ENCODE assay signal across 24 cellular contexts in the genomic region with DNA sequence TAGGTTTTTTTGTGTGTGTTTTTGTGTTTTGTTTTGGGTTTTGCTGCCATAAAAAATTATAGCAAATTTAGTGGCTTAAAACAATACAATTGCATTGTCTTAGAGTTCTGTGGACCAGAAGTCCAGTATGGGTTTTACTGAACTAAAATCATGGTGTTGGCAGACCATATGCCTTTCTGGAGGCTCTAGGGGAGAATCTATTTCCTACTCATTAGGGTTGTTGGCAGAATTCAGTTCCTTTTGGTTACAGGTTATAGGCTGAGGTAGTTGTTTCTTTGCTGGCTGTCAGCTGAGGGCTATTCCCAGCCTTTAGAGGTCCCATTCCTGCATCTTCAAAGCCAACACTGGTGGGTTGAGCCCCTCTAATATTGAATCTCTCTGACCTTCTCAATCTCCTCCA.
"Had no signal": no experiment of that assay in that cellular context is flagged by ENCODE, and none has a peak within 500 bp of the region (broad histone marks: within the 10 kb centered on the region; RNA-seq: fewer than 3 reads in every experiment).

No MANE protein-coding gene starts in this region.

- H3K9ac ChIP-seq: neural progenitor cell had no signal

- H3K4me2 ChIP-seq: neural progenitor cell, smooth muscle cell had no signal

- H3K36me3 ChIP-seq: esophagus squamous epithelium, gastrocnemius medialis, neural progenitor cell, prostate gland, right atrium auricular region, suprapubic skin, transverse colon, upper lobe of right lung, uterus had no signal

- DNase-seq: dermis blood vessel endothelial cell; effector memory CD8-positive, alpha-beta T cell; erythroblast; esophagus squamous epithelium; gastrocnemius medialis; head of caudate nucleus; mesenchymal stem cell; naive thymus-derived CD4-positive, alpha-beta T cell; stimulated activated CD4-positive, alpha-beta T cell treated with anti-CD3 and anti-CD28 coated beads, Interleukin-12 subunit alpha, Interleukin-12 subunit beta, amount 100 ng/mL, for 4 hours; stimulated activated CD4-positive, alpha-beta T cell treated with anti-CD3 and anti-CD28 coated beads, Interleukin-1b, Interleukin-23, amount 100 ng/mL, for 48 hours; stimulated activated CD4-positive, alpha-beta T cell treated with anti-CD3 and anti-CD28 coated beads, Interleukin-4, amount 100 ng/mL, for 1 hour; stimulated activated CD8-positive, alpha-beta memory T cell treated with anti-CD3 and anti-CD28 coated beads, Interleukin-4, amount 100 ng/mL, for 48 hours; stimulated activated naive CD4-positive, alpha-beta T cell; stimulated activated naive CD8-positive, alpha-beta T cell treated with anti-CD3 and anti-CD28 coated beads, Interleukin-15, amount 100 ng/mL, for 72 hours; transverse colon; upper lobe of right lung; uterus had no signal

- H3K27ac ChIP-seq: coronary artery, esophagus squamous epithelium, gastrocnemius medialis, neural progenitor cell, prostate gland, suprapubic skin, transverse colon, upper lobe of right lung, uterus had no signal

- H3K27me3 ChIP-seq: esophagus squamous epithelium, gastrocnemius medialis, neural progenitor cell, right atrium auricular region, suprapubic skin, transverse colon, upper lobe of right lung, uterus had no signal

- H3K4me3 ChIP-seq: esophagus squamous epithelium, gastrocnemius medialis, lung, neural progenitor cell, prostate gland, right atrium auricular region, smooth muscle cell, suprapubic skin, transverse colon, upper lobe of right lung, uterus had no signal

- H2AFZ ChIP-seq: neural progenitor cell had no signal

- H3K4me1 ChIP-seq: esophagus squamous epithelium, gastrocnemius medialis, neural progenitor cell, prostate gland, right atrium auricular region, suprapubic skin, transverse colon, upper lobe of right lung, uterus had no signal

- H3K9me3 ChIP-seq: esophagus squamous epithelium, gastrocnemius medialis, prostate gland, right atrium auricular region, suprapubic skin, transverse colon, upper lobe of right lung, uterus had no signal
